8 cellular contexts compared by ENCODE assay signal in genomic region chr20:46011631-46012482, GRCh38. TPM values are rescaled to one million over a fixed set of nuclear protein-coding genes. Genes with fewer than 3 reads are reported as not detected.
DNase-seq lines count a peak whose midpoint lies in the region; ATAC-seq and TF ChIP-seq lines count a peak whose summit lies in the region.

No MANE protein-coding gene starts in this region.

- peaks cover 64% of the 10 kb centered on the region for H3K27me3 Mint-ChIP-seq in HFFc6 (ENCODE audit: insufficient read depth)

- 0 out of 2 replicates have a peak overlapping the region, but pooled peaks have one; percentile 24 for H3K4me3 Mint-ChIP-seq in HFFc6

- H3K4me1 Mint-ChIP-seq in HFFc6 (ENCODE audit: low read depth): peaks cover 11% of the 10 kb centered on the region; the same call in 1 of the 2 replicates

- H3K27ac ChIP-seq in VCaP: no peak overlapping the region
- H3K27ac ChIP-seq in psoas muscle: no peak overlapping the region

- peaks cover 6% of the 10 kb centered on the region; the same call in 1 of the 2 replicates for H3K36me3 Mint-ChIP-seq in HFFc6 (ENCODE audit: low read depth)

- intact Hi-C loops in psoas muscle (cut with DNase I): loop anchor here in 1 of 2 donors (5.0 kb wide), 1 partner anchor 330 kb away; no protein-coding TSS in a partner anchor

- H3K4me3 ChIP-seq in BJ (ENCODE audit: low read depth, low read length) (no peak overlapping the region), fibroblast of villous mesenchyme (ENCODE audit: low read depth, low read length) (no peak overlapping the region), psoas muscle (no peak overlapping the region)

- TF ChIP-seq CTCF in BJ (IDR thresholded peaks at IDR 0.05; ENCODE audit: insufficient read depth, low read depth, low read length) (peak; percentile 20; the same call in 1 of the 2 replicates), HFFc6 (IDR thresholded peaks at IDR 0.05) (peak; percentile 66), VCaP (conservative IDR thresholded peaks at IDR 0.05) (peak; percentile 29), fibroblast of villous mesenchyme (IDR thresholded peaks at IDR 0.05; ENCODE audit: insufficient read depth, low read depth, low read length) (peak; percentile 30), psoas muscle (IDR thresholded peaks at IDR 0.05) (no peak)

- no peak for DNase-seq in BJ (ENCODE audit: low read depth)
- peak; percentile 23 for DNase-seq in HFFc6
- peak; percentile 22 for DNase-seq in fibroblast of villous mesenchyme (ENCODE audit: low read depth)
- peak; percentile 69 to 82 for DNase-seq in psoas muscle
- DNase-seq in NCI-H345 (lab: John Stamatoyannopoulos, UW): no peak

- peaks cover 47% of the 10 kb centered on the region for H3K27me3 ChIP-seq in BJ (ENCODE audit: control insufficient read depth, insufficient read depth, low read length)
- H3K27me3 ChIP-seq in psoas muscle (ENCODE audit: insufficient read depth in 3 of 3, low read length in 2 of 3): peaks cover 0 to 90% (median 35%) of the 10 kb centered on the region in 3 donors

- ATAC-seq in psoas muscle (peak in 1 of 4 donors; percentile 26), GM21723 (IDR thresholded peaks at IDR 0.05; ENCODE audit: unreplicated experiment) (no peak), GM21529 (IDR thresholded peaks at IDR 0.05; ENCODE audit: unreplicated experiment) (no peak)

- H3K36me3 ChIP-seq in BJ (ENCODE audit: control insufficient read depth, insufficient read depth, low read length) (no peaks in the 10 kb centered on the region), psoas muscle (ENCODE audit: insufficient read depth in 1 of 2, low read depth in 1 of 2) (no peaks in the 10 kb centered on the region)

- WGBS in psoas muscle, 3 donors: 11 to 16% (median 12%) methylated on average over 53 to 57 of the region's 57 CpGs

- H3K9me3 Mint-ChIP-seq in HFFc6: peaks cover 8% of the 10 kb centered on the region; the same call in 1 of the 2 replicates

- CTCF ChIA-PET in BJ (lab: Yijun Ruan, JAX): interaction anchor here (0.6 to 4.0 kb wide), 7 partner anchors 11 to 338 kb away, joined by 3 to 30 read pairs (median 4); partner anchors contain the start of gene SLC12A5

- POLR2A ChIA-PET in BJ (lab: Charles Lee): no interaction called here

- no peak overlapping the region for H3K27ac Mint-ChIP-seq in HFFc6

- peaks cover 6% of the 10 kb centered on the region for H3K4me1 ChIP-seq in psoas muscle

- H3K9me3 ChIP-seq in psoas muscle: no peaks in the 10 kb centered on the region

RNA-seq across cellular contexts. Expression of gene MMP9, which starts 3.1 kb away (rescaled TPM):
- polyA plus RNA-seq in BJ (2011; rRNA removed) (not detected in 2 replicates), psoas muscle (under 1 TPM; 0.07 to 0.20 (median 0.19) TPM)
- polyA minus RNA-seq in BJ (2011; rRNA and poly(A)+ RNA removed): not detected in 2 replicates
- total RNA-seq in HFFc6 (2021; fragmentation: NEBNext Ultra II Directional; extraction: Animal tissue kit (Norgen Biotek cat#: 25700)): not detected
- total RNA-seq in fibroblast of villous mesenchyme (not detected in 2 replicates), psoas muscle (1 to 10 TPM in 1 of 4 donors, under 1 TPM in 3; 0.30 to 1.2 (median 0.53) TPM)

RNA-seq across cellular contexts. Expression of gene SLC12A5, which starts 17.2 kb away (rescaled TPM):
- 0.61 and 0.70 TPM in 2 replicates for polyA plus RNA-seq in BJ (2011; rRNA removed)
- 0.15 and 0.33 TPM in 2 replicates for polyA minus RNA-seq in BJ (2011; rRNA and poly(A)+ RNA removed)
- total RNA-seq in HFFc6 (2021; fragmentation: NEBNext Ultra II Directional; extraction: Animal tissue kit (Norgen Biotek cat#: 25700)): under 1 TPM in 5 of 6 experiments, not detected in 1; 0.18 to 0.82 (median 0.52) TPM
- total RNA-seq in fibroblast of villous mesenchyme: under 0.01 TPM in 2 replicates
- not detected for total RNA-seq in psoas muscle
- polyA plus RNA-seq in psoas muscle: under 1 TPM in 1 of 3 donors, not detected in 2; 0.29 TPM

RNA-seq across cellular contexts. Expression of gene ZNF335, which starts 39.9 kb away (rescaled TPM):
- 4.5 and 9.9 TPM in 2 replicates for polyA plus RNA-seq in BJ (2011; rRNA removed)
- polyA minus RNA-seq in BJ (2011; rRNA and poly(A)+ RNA removed): 17.2 and 18.5 TPM in 2 replicates
- total RNA-seq in HFFc6 (2021; fragmentation: NEBNext Ultra II Directional; extraction: Animal tissue kit (Norgen Biotek cat#: 25700)): 10 to 100 TPM; 13.1 to 14.6 (median 13.5) TPM
- 17.7 and 19.6 TPM in 2 replicates for total RNA-seq in fibroblast of villous mesenchyme
- 10 to 100 TPM; 10.2 to 11.5 (median 10.9) TPM for total RNA-seq in psoas muscle
- 1 to 10 TPM; 6.9 to 9.0 (median 7.2) TPM for polyA plus RNA-seq in psoas muscle

Comparison
In these comparisons a context has a peak if more than half of its experiments do, and no peak if none do; other contexts are left out.
1. DNase-seq: peak in HFFc6 (single experiment), fibroblast of villous mesenchyme (single experiment) and psoas muscle (2 of 2); none in BJ (single experiment) and NCI-H345 (single experiment).